9 cellular contexts compared by ENCODE assay signal in the genomic region with DNA sequence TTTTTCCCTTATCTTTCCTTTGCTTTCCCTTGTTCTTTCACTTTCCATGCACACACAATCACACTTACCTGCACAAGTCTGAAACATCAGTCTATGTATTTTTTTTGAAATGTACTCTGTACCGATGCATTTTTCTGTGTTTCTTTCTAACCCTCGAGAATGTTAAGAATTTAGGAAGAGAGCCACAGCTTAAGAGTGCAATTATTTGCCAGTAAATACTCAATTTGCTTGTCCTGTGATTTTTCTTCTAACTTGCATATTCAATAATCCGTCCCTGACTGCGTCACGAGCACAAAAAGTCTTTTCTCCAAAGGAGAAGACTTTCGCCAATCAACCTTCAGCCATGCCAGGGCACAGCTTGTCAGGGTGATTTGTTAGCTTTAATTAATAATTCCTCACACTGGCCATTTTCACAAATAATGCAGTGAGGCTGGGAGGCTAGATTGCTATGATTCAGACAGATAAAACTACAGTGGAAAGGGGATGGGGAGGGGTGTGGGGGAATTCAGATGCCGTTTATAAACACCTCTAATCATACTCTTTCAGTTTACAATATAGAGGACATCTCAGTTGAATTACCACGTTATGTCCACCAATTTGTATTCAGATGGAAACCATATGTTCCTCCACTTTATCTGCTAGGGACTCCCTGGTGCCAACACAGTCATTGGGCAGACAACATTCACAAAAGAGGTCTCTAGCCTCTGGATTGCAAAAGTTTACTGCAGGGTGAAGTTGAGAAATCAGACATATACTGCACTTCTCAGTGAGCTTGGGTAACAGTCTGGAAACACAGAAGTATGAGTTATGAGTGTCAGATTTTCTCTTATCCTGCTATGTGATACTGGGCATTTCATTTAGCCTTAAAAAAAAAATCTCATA.
DNase-seq lines count a peak whose midpoint lies in the region; ATAC-seq and TF ChIP-seq lines count a peak whose summit lies in the region.
"Had no signal": no experiment of that assay in that cellular context is flagged by ENCODE, and none has a peak within 500 bp of the region (broad histone marks: within the 10 kb centered on the region; RNA-seq: fewer than 3 reads in every experiment).

No MANE protein-coding gene starts in this region.

- no peak overlapping the region for H3K4me3 Mint-ChIP-seq in MCF 10A (ENCODE audit: unreplicated experiment)
- H3K4me3 Mint-ChIP-seq: neural progenitor cell had no signal

- ATAC-seq in left lobe of liver (peak; percentile 77), thoracic aorta (ENCODE audit: insufficient number of reproducible peaks, low FRiP score, low read depth) (no peak), HG03432 (IDR thresholded peaks at IDR 0.05; ENCODE audit: unreplicated experiment) (no peak), GM19395 (IDR thresholded peaks at IDR 0.05; ENCODE audit: unreplicated experiment) (no peak)

- no peaks in the 10 kb centered on the region for H3K9me3 Mint-ChIP-seq in MCF 10A (ENCODE audit: unreplicated experiment)
- H3K9me3 Mint-ChIP-seq: neural progenitor cell had no signal

- no peak overlapping the region for H3K27ac ChIP-seq in thoracic aorta
- H3K27ac ChIP-seq: neural progenitor cell had no signal

- H3K36me3 Mint-ChIP-seq in MCF 10A (ENCODE audit: insufficient read depth, unreplicated experiment): no peaks in the 10 kb centered on the region
- H3K36me3 Mint-ChIP-seq: neural progenitor cell had no signal

- no TSS peak for BruUV-seq in MCF 10A (replicated peaks; lab: Mats Ljungman, UMichigan)

- intact Hi-C loops in MCF 10A (cut with micrococcal nuclease): loop anchor here (10.0 kb wide), 1 partner anchor 894 kb away; no protein-coding TSS in a partner anchor

- H3K4me1 ChIP-seq in HAP-1 (peaks cover 24% of the 10 kb centered on the region), thoracic aorta (ENCODE audit: control insufficient read depth in 1 of 2, low read depth in 2 of 2) (peaks cover 3 to 17% of the 10 kb centered on the region in 2 donors)
- H3K4me1 ChIP-seq: neural progenitor cell had no signal

- H3K27me3 Mint-ChIP-seq in MCF 10A (ENCODE audit: insufficient read depth, unreplicated experiment): no peaks in the 10 kb centered on the region

- CTCF ChIA-PET in MCF 10A (lab: Yijun Ruan, JAX): interaction anchor here (0.6 to 0.8 kb wide), 2 partner anchors 141 to 889 kb away, joined by 3 read pairs; no protein-coding TSS in a partner anchor

- TF ChIP-seq CTCF in MCF 10A (IDR thresholded peaks at IDR 0.05; ENCODE audit: unreplicated experiment) (no peak), thoracic aorta (IDR thresholded peaks at IDR 0.05) (no peak)

- in situ Hi-C loops in HAP-1 (cut with MboI; ENCODE audit: low sequenced_read_pairs): no loop called here

- DNase-seq in HAP-1 (ENCODE audit: low spot score in 2 of 2) (peak; percentile 31 to 61), MCF 10A (ENCODE audit: unreplicated experiment) (peak; percentile 56), left lobe of liver (ENCODE audit: low spot score) (no peak), thoracic aorta (ENCODE audit: low spot score) (no peak), GM19238 (ENCODE audit: insufficient read length, low spot score) (no peak), NCI-H2029 (lab: John Stamatoyannopoulos, UW) (no peak)

- peaks cover 11% of the 10 kb centered on the region for H3K4me1 Mint-ChIP-seq in MCF 10A (ENCODE audit: insufficient read depth, unreplicated experiment)

- H3K27me3 ChIP-seq in HAP-1 (ENCODE audit: low read depth) (no peaks in the 10 kb centered on the region), thoracic aorta (replicated peaks; ENCODE audit: insufficient read depth) (no peaks in the 10 kb centered on the region)
- H3K27me3 ChIP-seq: neural progenitor cell had no signal

- H3K4me3 ChIP-seq in HAP-1 (peak overlapping the region; percentile 22), thoracic aorta (peak overlapping the region; percentile 37)
- H3K4me3 ChIP-seq: neural progenitor cell had no signal

- no peaks in the 10 kb centered on the region for H3K9me3 ChIP-seq in HAP-1
- H3K9me3 ChIP-seq in thoracic aorta: no peaks in the 10 kb centered on the region

- peak overlapping the region; percentile 20 for H3K27ac Mint-ChIP-seq in MCF 10A (ENCODE audit: low read depth, unreplicated experiment)
- H3K27ac Mint-ChIP-seq: neural progenitor cell had no signal

- POLR2A ChIA-PET in MCF 10A (lab: Yijun Ruan, JAX): no interaction called here

- H3K36me3 ChIP-seq in HAP-1 (replicated peaks): no peaks in the 10 kb centered on the region
- no peaks in the 10 kb centered on the region for H3K36me3 ChIP-seq in thoracic aorta
- H3K36me3 ChIP-seq: neural progenitor cell had no signal

Comparison
In these comparisons a context has a peak if more than half of its experiments do, and no peak if none do; other contexts are left out.
1. DNase-seq: peak in HAP-1 (2 of 2) and MCF 10A (single experiment); none in left lobe of liver (single experiment), thoracic aorta (single experiment), GM19238 (single experiment) and NCI-H2029 (single experiment).